In the genomic region with DNA sequence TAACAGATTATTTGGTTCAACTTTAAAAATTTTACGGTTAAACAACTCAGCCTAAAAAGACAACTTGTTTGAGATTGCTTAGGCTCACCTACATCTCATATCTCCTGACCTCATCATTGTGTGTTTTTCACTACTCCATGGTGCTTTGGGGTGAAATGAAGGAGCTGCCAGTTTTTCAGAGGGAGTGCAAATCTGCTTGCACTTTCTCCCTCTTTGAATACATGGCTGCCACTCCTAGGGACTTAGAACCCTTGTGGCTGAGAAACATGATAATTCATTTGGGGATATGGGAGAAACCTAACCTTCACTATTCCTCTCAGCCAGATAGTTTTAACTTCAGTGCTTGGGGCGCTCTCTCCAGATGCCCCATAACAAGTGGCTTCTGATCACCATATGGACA, we compare ENCODE assay signal across 1 cellular context.
TF ChIP-seq lines count a peak whose summit lies in the region.

No MANE protein-coding gene starts in this region.

TF ChIP-seq in GM12878, 131 proteins besides CTCF, POLR2A, EP300 and RAD21:
- TF ChIP-seq NFXL1 (IDR thresholded peaks at IDR 0.05; ENCODE audit: borderline replicate concordance) = no peak
